In the genomic region with DNA sequence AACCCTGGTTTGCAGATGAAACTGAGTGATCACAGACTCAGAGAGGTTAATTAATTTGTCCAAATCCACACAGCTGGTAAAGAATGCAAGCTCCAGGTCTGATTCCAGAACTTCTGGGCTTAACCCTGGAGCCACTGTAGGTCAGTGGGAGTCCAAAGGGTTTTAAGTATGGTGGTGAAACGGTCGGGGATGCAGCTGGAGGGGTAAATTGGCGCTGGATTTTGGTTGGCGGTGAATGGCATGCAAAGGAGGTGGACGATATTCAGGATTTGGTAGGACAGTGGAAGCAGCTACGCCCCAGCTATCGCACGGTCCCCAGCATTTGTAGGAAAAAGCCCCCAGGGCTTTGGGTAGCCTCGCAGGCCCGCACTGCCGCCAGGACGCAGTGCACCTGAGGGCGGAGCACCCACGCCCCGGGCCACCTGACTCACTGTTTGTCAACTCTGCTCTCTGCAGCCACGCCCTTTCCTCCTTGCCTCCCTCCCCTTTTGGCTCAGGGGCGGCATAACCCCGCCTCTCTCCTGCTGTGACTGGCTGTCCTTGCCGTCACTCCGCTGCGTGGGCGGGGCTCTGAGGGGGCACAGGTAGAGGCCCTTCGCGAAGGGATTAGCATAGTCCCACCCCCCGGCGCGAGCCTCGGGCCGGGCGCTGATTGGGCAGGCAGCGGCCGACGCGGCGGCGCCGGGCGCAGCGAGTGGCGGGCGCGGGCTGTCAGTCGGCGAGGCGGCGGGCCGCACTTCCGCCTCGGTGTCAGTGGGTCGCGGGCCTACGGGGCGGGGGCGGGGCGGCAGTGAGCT, we compare ENCODE assay signal across 8 cellular contexts.
DNase-seq lines count a peak whose midpoint lies in the region; ATAC-seq lines count a peak whose summit lies in the region.

OSBPL2 (plus strand) TSS at position 750 of the 797 bp plus-strand sequence. CDS start 17,664 bp downstream, outside the sequence.

- H3K27ac Mint-ChIP-seq in central memory CD8-positive, alpha-beta T cell (ENCODE audit: low read depth) = peak within 1 kb of the TSS; percentile 89

- ATAC-seq in GM19025 (IDR thresholded peaks at IDR 0.05; ENCODE audit: low read depth, unreplicated experiment) (peak; percentile 98), HG03342 (IDR thresholded peaks at IDR 0.05; ENCODE audit: unreplicated experiment) (peak; percentile 97)
- peak; percentile 99 for ATAC-seq in central memory CD8-positive, alpha-beta T cell (replicated peaks; ENCODE audit: extremely low read depth, poor library complexity, severe bottlenecking)

- H3K36me3 Mint-ChIP-seq in central memory CD8-positive, alpha-beta T cell (ENCODE audit: insufficient read depth) = peaks cover 2% of the 10 kb centered on the region

- H3K4me1 Mint-ChIP-seq in central memory CD8-positive, alpha-beta T cell = peaks cover 32% of the 10 kb centered on the region

- H3K9me3 Mint-ChIP-seq in central memory CD8-positive, alpha-beta T cell = no peaks in the 10 kb centered on the region

- peak within 1 kb of the TSS; percentile 79 for H3K4me3 Mint-ChIP-seq in central memory CD8-positive, alpha-beta T cell

- DNase-seq in AG08396 (ENCODE audit: low spot score) = peak; percentile 100
- peak; percentile 94 to 99 for DNase-seq in NCI-H446 (lab: John Stamatoyannopoulos, UW)
- peak; percentile 100 for DNase-seq in activated CD4-positive, CD25-positive, alpha-beta regulatory T cell treated with anti-CD3 and anti-CD28 coated beads, Interleukin-2, amount 50 U/mL, for 16 hours (ENCODE audit: low read depth, low spot score)
- DNase-seq in central memory CD8-positive, alpha-beta T cell (ENCODE audit: low spot score in 2 of 2) = peak; percentile 100
- DNase-seq in iris pigment epithelial cell (ENCODE audit: low read depth) = peak; percentile 96
- peak; percentile 100 for DNase-seq in stimulated activated CD4-positive, alpha-beta T cell treated with anti-CD3 and anti-CD28 coated beads, Interleukin-12 subunit alpha, Interleukin-12 subunit beta, amount 100 ng/mL, for 48 hours (ENCODE audit: low read depth in 2 of 3, low spot score in 1 of 3)

- H3K27me3 Mint-ChIP-seq in central memory CD8-positive, alpha-beta T cell = no peaks in the 10 kb centered on the region

Comparison
In these comparisons a context has a peak if more than half of its experiments do, and no peak if none do; other contexts are left out.
1. Peak in every context shown above with its lines: DNase-seq and ATAC-seq.